Comparison of ENCODE assay signal across 2 cellular contexts in the genomic region with DNA sequence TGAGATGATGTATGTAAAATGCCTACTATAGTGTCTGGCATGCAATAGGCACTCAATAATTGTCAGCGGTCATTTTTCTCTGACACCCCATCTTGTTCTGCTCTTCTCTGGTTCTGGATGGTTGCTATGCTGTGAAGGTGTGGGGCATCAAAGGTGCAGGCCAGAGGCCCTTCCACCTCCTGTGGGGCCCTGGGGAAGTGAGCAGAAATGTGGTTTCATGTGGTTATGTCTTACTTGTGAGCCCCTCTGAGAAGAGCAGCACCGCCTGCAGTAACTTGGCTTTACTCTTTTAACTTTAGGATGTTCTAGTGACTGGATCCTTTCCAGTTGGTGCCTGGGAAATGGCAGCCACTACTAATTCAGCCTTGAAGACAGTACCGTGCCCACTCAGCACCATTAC. TPM values are rescaled to one million over a fixed set of nuclear protein-coding genes. Genes with fewer than 3 reads are reported as not detected.
"Had no signal": no experiment of that assay in that cellular context is flagged by ENCODE, and none has a peak within 500 bp of the region (broad histone marks: within the 10 kb centered on the region; RNA-seq: fewer than 3 reads in every experiment).

No MANE protein-coding gene starts in this region.

RNA-seq across cellular contexts. Expression of gene KCNJ12, which starts 32.1 kb away (rescaled TPM):
- total RNA-seq: naive thymus-derived CD8-positive, alpha-beta T cell; natural killer cell treated with Interleukin-12 subunit alpha and Interleukin-12 subunit beta and Interleukin-15 and Interleukin-18, amount 100 ng/mL, for 72 hours had no signal
